ENCODE assay signal across 1 cellular context in genomic region chr5:91754990-91755389, GRCh38.
TF ChIP-seq lines count a peak whose summit lies in the region.

No MANE protein-coding gene starts in this region.

TF ChIP-seq in HepG2, 621 proteins besides CTCF, POLR2A, EP300 and RAD21 (continued from another document):
- TF ChIP-seq SKIL (CRISPR knock-in tag; IDR thresholded peaks at IDR 0.05; ENCODE audit: borderline replicate concordance) (no peak), KLF12 (CRISPR knock-in tag; IDR thresholded peaks at IDR 0.05; ENCODE audit: borderline replicate concordance) (no peak), SRSF4 (IDR thresholded peaks at IDR 0.05; ENCODE audit: low read depth, low read length, poor library complexity, severe bottlenecking) (no peak), IRX3 (CRISPR knock-in tag; IDR thresholded peaks at IDR 0.05; ENCODE audit: borderline replicate concordance, low read depth) (no peak), ZNF703 (CRISPR knock-in tag; IDR thresholded peaks at IDR 0.05; ENCODE audit: borderline replicate concordance) (no peak), MAFK (conservative IDR thresholded peaks at IDR 0.05 in 1 of 2, IDR thresholded peaks at IDR 0.05 in 1 of 2; ENCODE audit: low read length in 2 of 2) (peak in 1 of 2 experiments; percentile 71; a peak in 2 of 4 replicates)
